Comparison of ENCODE assay signal across 7 cellular contexts in the genomic region with DNA sequence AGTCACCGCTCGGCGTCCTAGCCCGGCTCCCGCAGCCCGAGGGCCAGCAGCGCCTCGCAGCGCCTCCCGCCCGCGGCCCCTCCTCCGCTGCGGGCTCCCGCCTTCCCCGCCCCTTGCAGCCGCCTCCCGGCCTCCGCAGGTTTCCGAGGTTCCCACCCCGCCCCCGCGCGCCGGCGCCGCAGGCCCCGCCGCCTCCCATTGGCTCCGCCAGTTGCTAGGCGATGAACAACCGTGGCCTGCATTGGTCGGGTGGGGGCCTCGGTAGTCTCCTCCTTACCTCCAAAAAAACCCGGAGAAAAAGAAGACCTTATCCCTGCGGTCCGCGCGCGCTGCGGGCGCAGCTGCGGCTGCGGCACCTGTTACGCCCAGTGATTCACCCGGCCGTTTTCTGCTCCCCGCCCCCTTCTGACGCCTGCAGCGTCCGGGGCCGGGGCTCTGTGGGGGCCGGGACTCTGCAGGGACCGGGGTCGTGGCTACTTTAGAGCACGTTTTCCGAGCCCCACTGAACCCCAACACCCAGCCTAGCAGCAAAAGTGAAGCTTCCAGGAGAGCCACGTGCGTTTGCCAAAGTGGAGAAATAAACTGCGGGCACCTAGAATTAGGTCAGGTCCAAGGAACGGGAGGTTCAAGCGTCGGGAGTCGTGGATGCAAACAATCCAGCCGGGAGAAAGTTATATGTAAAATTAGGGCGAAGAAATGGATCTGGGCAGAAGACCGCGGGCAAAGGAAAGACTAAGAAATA. TPM values are rescaled to one million over a fixed set of nuclear protein-coding genes. Genes with fewer than 3 reads are reported as not detected.
DNase-seq lines count a peak whose midpoint lies in the region; ATAC-seq and TF ChIP-seq lines count a peak whose summit lies in the region.

TSS of gene SSX2IP (minus strand) at position 65 of the 742 bp plus-strand sequence. CDS start 19,242 bp downstream, outside the sequence.

- in situ Hi-C loops in astrocyte of the spinal cord (cut with HindIII; ENCODE audit: low sequenced_read_pairs): no loop called here

- no peak for TF ChIP-seq CTCF in astrocyte of the spinal cord (IDR thresholded peaks at IDR 0.05; ENCODE audit: low read depth, low read length)

- ATAC-seq in GM18517 (IDR thresholded peaks at IDR 0.05; ENCODE audit: unreplicated experiment): peak; percentile 90
- peak; percentile 94 for ATAC-seq in HG03039 (IDR thresholded peaks at IDR 0.05; ENCODE audit: unreplicated experiment)

- H3K4me3 ChIP-seq in astrocyte of the spinal cord (ENCODE audit: low read depth, low read length): peak within 1 kb of the TSS; percentile 60

- peak; percentile 98 to 99 for DNase-seq in NCI-H2081 (lab: John Stamatoyannopoulos, UW)
- DNase-seq in T-helper 9 cell: peak; percentile 100
- peak; percentile 98 for DNase-seq in astrocyte of the spinal cord (ENCODE audit: low read depth, low spot score)
- peak; percentile 84 to 94 for DNase-seq in hippocampal formation (lab: John Stamatoyannopoulos, UW)
- DNase-seq in renal cortical epithelial cell (ENCODE audit: low read depth): peak; percentile 88

RNA-seq across cellular contexts. Expression of gene SSX2IP, which starts in this region (rescaled TPM):
- 16.1 and 36.8 TPM in 2 replicates for total RNA-seq in renal cortical epithelial cell

Comparison
In these comparisons a context has a peak if more than half of its experiments do, and no peak if none do; other contexts are left out.
1. Peak in every context shown above with its lines: DNase-seq, ATAC-seq and H3K4me3 ChIP-seq.